ENCODE assay signal across 16 cellular contexts in genomic region chr20:49452011-49452482, GRCh38. TPM values are rescaled to one million over a fixed set of nuclear protein-coding genes. Genes with fewer than 3 reads are reported as not detected.
DNase-seq lines count a peak whose midpoint lies in the region; ATAC-seq and TF ChIP-seq lines count a peak whose summit lies in the region.
"Had no signal": no experiment of that assay in that cellular context is flagged by ENCODE, and none has a peak within 500 bp of the region (broad histone marks: within the 10 kb centered on the region; RNA-seq: fewer than 3 reads in every experiment).

No MANE protein-coding gene starts in this region.

- H2AFZ ChIP-seq in SK-N-SH (ENCODE audit: low read depth), result no peak overlapping the region

- H4K20me1 ChIP-seq in SK-N-SH (ENCODE audit: insufficient read depth), result no peaks in the 10 kb centered on the region

- no peaks in the 10 kb centered on the region for H3K79me2 ChIP-seq in SK-N-SH (ENCODE audit: insufficient read depth)

- H3F3A ChIP-seq in SK-N-SH (replicated peaks; ENCODE audit: insufficient read depth), result no peaks in the 10 kb centered on the region

- H3K4me1 ChIP-seq in SK-N-SH (ENCODE audit: control insufficient read depth in 1 of 2, insufficient read depth in 2 of 2, low read depth in 1 of 2, low read length in 1 of 2), result peaks cover 0 to 11% of the 10 kb centered on the region in 2 experiments; a peak in 1 of 4 replicates
- H3K4me1 ChIP-seq: colonic mucosa had no signal

- TF ChIP-seq EP300 in SK-N-SH (IDR thresholded peaks at IDR 0.05; ENCODE audit: borderline replicate concordance in 1 of 2, low read depth in 1 of 2, low read length in 1 of 2), result no peak

- TF ChIP-seq CTCF in SK-N-SH (IDR thresholded peaks at IDR 0.05), result no peak

- DNase-seq in Right ventricle myocardium superior (peak; percentile 62), Right ventricle myocardium inferior (ENCODE audit: missing footprints) (no peak), dermis microvascular lymphatic vessel endothelial cell (ENCODE audit: low read depth in 2 of 2) (peak; percentile 43 to 60), midbrain (lab: John Stamatoyannopoulos, UW) (peak; percentile 48), NCI-H2227 (lab: John Stamatoyannopoulos, UW; ENCODE audit: unreplicated experiment) (no peak), GOT3 (lab: John Stamatoyannopoulos, UW) (no peak), SK-N-SH (no peak)
- DNase-seq in stimulated activated naive CD4-positive, alpha-beta T cell (lab: John Stamatoyannopoulos, UW), result no peak
- DNase-seq: activated CD8-positive, alpha-beta memory T cell treated with anti-CD3 and anti-CD28 coated beads, Interleukin-2, amount 10 ng/mL, durations not matched to agents 7 days and 5 days; activated naive CD4-positive, alpha-beta T cell treated with anti-CD3 and anti-CD28 coated beads, Interleukin-2, amount 50 U/mL, for 16 hours; colonic mucosa; Kasumi-1; NCI-H2029 treated with DMSO at 0.1 percent for 48 hours; NK-92 treated with Interleukin-12 subunit alpha and Interleukin-12 subunit beta, amount 100 ng/mL, for 24 hours had no signal

- no peaks in the 10 kb centered on the region for H3K36me3 ChIP-seq in SK-N-SH (replicated peaks in 1 of 2; ENCODE audit: control insufficient read depth in 1 of 2, insufficient read depth in 2 of 2, low read length in 1 of 2)
- H3K36me3 ChIP-seq: colonic mucosa, thoracic aorta had no signal

- CTCF ChIA-PET in SK-N-SH (lab: Yijun Ruan, JAX), result interaction anchor here (1.6 to 2.1 kb wide), 4 partner anchors 11 to 67 kb away, joined by 3 to 9 read pairs (median 6); no protein-coding TSS in a partner anchor

- 47% methylated on average over 7 of the region's 9 CpGs for WGBS in SK-N-SH (ENCODE audit: low lambda C conversion rate)

- H3K4me2 ChIP-seq in SK-N-SH, result no peak overlapping the region

- H3K27me3 ChIP-seq in SK-N-SH (ENCODE audit: insufficient read depth), result no peaks in the 10 kb centered on the region
- H3K27me3 ChIP-seq: colonic mucosa had no signal

- H3K9me3 ChIP-seq in SK-N-SH, result no peaks in the 10 kb centered on the region
- H3K9me3 ChIP-seq: colonic mucosa, thoracic aorta had no signal

- intact Hi-C loops in Right ventricle myocardium superior (cut with DNase I), result no loop called here
- intact Hi-C loops in Right ventricle myocardium inferior (cut with DNase I), result no loop called here

- ATAC-seq in Right ventricle myocardium superior (ENCODE audit: poor library complexity), result peak; percentile 8
- ATAC-seq in Right ventricle myocardium inferior, result no peak
- ATAC-seq: activated CD8-positive, alpha-beta memory T cell treated with anti-CD3 and anti-CD28 coated beads, Interleukin-2, amount 10 ng/mL, durations not matched to agents 7 days and 5 days had no signal

- H3K4me3 ChIP-seq in SK-N-SH (ENCODE audit: low read depth in 2 of 2, low read length in 1 of 2), result no peak overlapping the region
- H3K4me3 ChIP-seq: colonic mucosa, thoracic aorta had no signal

- H3K9ac ChIP-seq in SK-N-SH, result no peak overlapping the region

- no peak for TF ChIP-seq RAD21 in SK-N-SH (IDR thresholded peaks at IDR 0.05; ENCODE audit: low read length)

- H3K27ac ChIP-seq in SK-N-SH (ENCODE audit: low read depth in 2 of 2, low read length in 1 of 2), result no peak overlapping the region
- H3K27ac ChIP-seq: colonic mucosa, thoracic aorta had no signal

- H3K9me2 ChIP-seq in SK-N-SH, result no peaks in the 10 kb centered on the region

- POLR2A ChIA-PET in SK-N-SH (lab: Yijun Ruan, JAX), result no interaction called here

TF ChIP-seq in SK-N-SH, 30 proteins besides CTCF, POLR2A, EP300 and RAD21:
- TF ChIP-seq MAX (IDR thresholded peaks at IDR 0.05; ENCODE audit: low read depth), result no peak
- TF ChIP-seq MEF2A (IDR thresholded peaks at IDR 0.05; ENCODE audit: borderline replicate concordance, low read depth), result no peak
- no peak for TF ChIP-seq SMC3 (IDR thresholded peaks at IDR 0.05; ENCODE audit: low read depth, low read length)
- no peak for TF ChIP-seq POLR2AphosphoS5 (IDR thresholded peaks at IDR 0.05; ENCODE audit: low read depth, low read length)
- TF ChIP-seq ELF1 (IDR thresholded peaks at IDR 0.05), result no peak
- no peak for TF ChIP-seq FOSL2 (IDR thresholded peaks at IDR 0.05; ENCODE audit: borderline replicate concordance, low read depth)
- no peak for TF ChIP-seq GABPA (IDR thresholded peaks at IDR 0.05; ENCODE audit: low read depth)
- no peak for TF ChIP-seq ZBTB33 (IDR thresholded peaks at IDR 0.05; ENCODE audit: borderline replicate concordance, low read depth)
- TF ChIP-seq RFX5 (IDR thresholded peaks at IDR 0.05; ENCODE audit: low read length), result no peak
- no peak for TF ChIP-seq NRF1 (IDR thresholded peaks at IDR 0.05; ENCODE audit: low read depth, low read length)
- TF ChIP-seq TCF12 (IDR thresholded peaks at IDR 0.05), result no peak
- no peak for TF ChIP-seq SIN3A (IDR thresholded peaks at IDR 0.05; ENCODE audit: borderline replicate concordance, low read depth, low read length)
- no peak for TF ChIP-seq REST (IDR thresholded peaks at IDR 0.05; ENCODE audit: low read depth, low read length)
- no peak for TF ChIP-seq YY1 (IDR thresholded peaks at IDR 0.05; ENCODE audit: low read depth)
- no peak for TF ChIP-seq FOXM1 (IDR thresholded peaks at IDR 0.05; ENCODE audit: low read depth)
- no peak for TF ChIP-seq CHD2 (IDR thresholded peaks at IDR 0.05; ENCODE audit: low read length, partially characterized antibody)
- TF ChIP-seq IRF3 (IDR thresholded peaks at IDR 0.05; ENCODE audit: low read depth, low read length), result no peak
- no peak for TF ChIP-seq TEAD4 (IDR thresholded peaks at IDR 0.05; ENCODE audit: borderline replicate concordance, insufficient read depth)
- TF ChIP-seq GATA2 (CRISPR knock-in tag; IDR thresholded peaks at IDR 0.05), result no peak

RNA-seq across cellular contexts. Expression of gene KCNB1, which starts 30.4 kb away (rescaled TPM):
- total RNA-seq in Right ventricle myocardium superior (1.1 TPM), Right ventricle myocardium inferior (0.81 TPM), dermis microvascular lymphatic vessel endothelial cell (under 0.01 TPM in 1 of 2 replicates, not detected in the other)
- 0.82 and 1.1 TPM in 2 replicates for polyA plus RNA-seq in SK-N-SH (2012; rRNA removed)
- polyA plus RNA-seq in SK-N-SH (2012; cell fraction: cytosol; rRNA removed), result 0.81 and 0.93 TPM in 2 replicates
- polyA plus RNA-seq in SK-N-SH (2012; cell fraction: nucleus; rRNA removed), result 1.6 and 1.8 TPM in 2 replicates
- total RNA-seq: A673 had no signal

Comparison
In these comparisons a context has a peak if more than half of its experiments do, and no peak if none do; other contexts are left out.
1. DNase-seq: peak in Right ventricle myocardium superior (single experiment), dermis microvascular lymphatic vessel endothelial cell (2 of 2) and midbrain (single experiment); none in Right ventricle myocardium inferior (single experiment), stimulated activated naive CD4-positive, alpha-beta T cell (0 of 6), NCI-H2227 (single experiment), GOT3 (single experiment) and SK-N-SH (single experiment).